16 cellular contexts compared by ENCODE assay signal in the genomic region with DNA sequence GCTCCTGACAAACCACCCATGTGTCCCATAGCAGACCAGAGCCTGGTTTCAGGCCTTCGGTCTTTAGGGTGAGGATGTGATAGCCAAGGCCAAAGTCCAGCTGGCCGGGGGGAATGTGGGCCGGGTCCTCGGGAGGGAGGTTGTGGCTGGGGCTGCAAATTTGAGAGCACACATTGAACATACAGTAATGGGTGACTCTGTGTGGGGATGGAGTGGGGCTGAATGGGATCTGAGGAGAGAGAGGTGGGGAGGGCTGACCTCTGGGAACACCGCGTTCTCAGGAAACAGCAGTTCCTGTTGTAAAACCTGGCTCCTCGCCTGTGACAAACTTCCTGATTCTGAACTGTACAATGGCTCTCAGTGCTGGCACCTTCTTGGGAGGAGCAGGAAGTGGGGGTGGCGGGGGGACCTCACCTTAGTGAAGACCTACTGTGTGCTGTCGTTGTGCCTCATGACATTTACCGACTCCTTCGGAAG. TPM values are rescaled to one million over a fixed set of nuclear protein-coding genes. Genes with fewer than 3 reads are reported as not detected.
DNase-seq lines count a peak whose midpoint lies in the region; ATAC-seq, FAIRE-seq and TF ChIP-seq lines count a peak whose summit lies in the region.
"Had no signal": no experiment of that assay in that cellular context is flagged by ENCODE, and none has a peak within 500 bp of the region (broad histone marks: within the 10 kb centered on the region; RNA-seq: fewer than 3 reads in every experiment).

No MANE protein-coding gene starts in this region.

- WGBS in K562 (ENCODE audit: insufficient coverage, low coverage, missing lambda C conversion rate) = 60% methylated on average over 11 of the region's 11 CpGs
- 73% methylated on average over 11 of the region's 11 CpGs for WGBS in hepatocyte (ENCODE audit: low lambda C conversion rate, missing lambda C conversion rate)
- 54% methylated on average over 11 of the region's 11 CpGs for WGBS in prostate gland

- H2AFZ ChIP-seq in K562 (ENCODE audit: low read depth, low read length) (peak overlapping the region; percentile 57; the same call in 1 of the 2 replicates), hepatocyte (peak overlapping the region; percentile 2)

- no peaks in the 10 kb centered on the region for H3K9me1 ChIP-seq in K562 (ENCODE audit: control insufficient read depth, insufficient read depth, low read length)

- ATAC-seq in K562 = no peak
- ATAC-seq in CD8-positive, alpha-beta T cell = no peak
- ATAC-seq: GM12878 had no signal

- in situ Hi-C loops in K562 (cut with MboI) = no loop called here

- no peak overlapping the region for H3K9ac ChIP-seq in K562 (ENCODE audit: insufficient read depth in 1 of 2, low read depth in 2 of 2, low read length in 2 of 2)

- peaks cover 0 to 7% of the 10 kb centered on the region in 2 experiments; a peak in 1 of 5 replicates for H3K27me3 ChIP-seq in K562 (ENCODE audit: control insufficient read depth in 2 of 2, insufficient read depth in 2 of 2, low read length in 2 of 2)
- H3K27me3 ChIP-seq in hepatocyte = no peaks in the 10 kb centered on the region
- no peaks in the 10 kb centered on the region for H3K27me3 ChIP-seq in prostate gland (replicated peaks; ENCODE audit: insufficient read depth)
- no peaks in the 10 kb centered on the region for H3K27me3 ChIP-seq in CD8-positive, alpha-beta T cell (ENCODE audit: insufficient read depth, low read length)

- TF ChIP-seq RAD21 in K562 (CRISPR knock-in tag; conservative IDR thresholded peaks at IDR 0.05 in 1 of 2, IDR thresholded peaks at IDR 0.05 in 1 of 2) = no peak

- H3K4me1 ChIP-seq in K562 (replicated peaks in 1 of 2; ENCODE audit: control insufficient read depth in 2 of 2, insufficient read depth in 2 of 2, low read length in 2 of 2) = peaks cover 4 to 13% of the 10 kb centered on the region in 2 experiments
- peaks cover 4% of the 10 kb centered on the region for H3K4me1 ChIP-seq in hepatocyte (ENCODE audit: insufficient read depth)
- no peaks in the 10 kb centered on the region for H3K4me1 ChIP-seq in prostate gland (replicated peaks)
- no peaks in the 10 kb centered on the region for H3K4me1 ChIP-seq in CD8-positive, alpha-beta T cell (ENCODE audit: insufficient read depth, low read length)

- no peak for TF ChIP-seq CTCF in C4-2B (conservative IDR thresholded peaks at IDR 0.05)
- no peak for TF ChIP-seq CTCF in K562 (IDR thresholded peaks at IDR 0.05 in 2 of 3, conservative IDR thresholded peaks at IDR 0.05 in 1 of 3; ENCODE audit: insufficient read depth in 2 of 3, low read depth in 1 of 3, low read length in 3 of 3)
- TF ChIP-seq CTCF in hepatocyte (IDR thresholded peaks at IDR 0.05; ENCODE audit: poor library complexity) = no peak
- no peak for TF ChIP-seq CTCF in prostate gland (IDR thresholded peaks at IDR 0.05)
- no peak for TF ChIP-seq CTCF in CD8-positive, alpha-beta T cell (IDR thresholded peaks at IDR 0.05)

- peaks cover 2% of the 10 kb centered on the region for H3K4me1 Mint-ChIP-seq in CD8-positive, alpha-beta T cell (ENCODE audit: low read depth)

- H3K9me2 ChIP-seq in hepatocyte (replicated peaks; ENCODE audit: insufficient read depth) = no peaks in the 10 kb centered on the region

- TF ChIP-seq POLR2A in K562 (conservative IDR thresholded peaks at IDR 0.05) (no peak), prostate gland (IDR thresholded peaks at IDR 0.05) (no peak)

- no TSS peak for BruUV-seq in K562 (replicated peaks; lab: Mats Ljungman, UMichigan)

- H3K9me3 ChIP-seq in K562 (replicated peaks; ENCODE audit: control insufficient read depth, insufficient read depth, low read depth, low read length) (peaks cover 9% of the 10 kb centered on the region; the same call in 1 of the 2 replicates), hepatocyte (ENCODE audit: low read depth) (no peaks in the 10 kb centered on the region), prostate gland (no peaks in the 10 kb centered on the region)
- no peaks in the 10 kb centered on the region for H3K9me3 ChIP-seq in CD8-positive, alpha-beta T cell (ENCODE audit: low read length)

- H3K27ac ChIP-seq in C4-2B = peak overlapping the region; percentile 73
- no peak overlapping the region for H3K27ac ChIP-seq in K562 (ENCODE audit: extremely low read depth, low read depth, low read length)
- no peak overlapping the region for H3K27ac ChIP-seq in hepatocyte
- peak overlapping the region; percentile 42 to 68 for H3K27ac ChIP-seq in prostate gland
- no peak overlapping the region for H3K27ac ChIP-seq in CD8-positive, alpha-beta T cell (ENCODE audit: low read depth, low read length)

- H4K20me1 ChIP-seq in K562 (replicated peaks; ENCODE audit: control insufficient read depth, insufficient read depth, low read length) (no peaks in the 10 kb centered on the region), hepatocyte (ENCODE audit: insufficient read depth, poor library complexity, severe bottlenecking) (no peaks in the 10 kb centered on the region)

- no peak for TF ChIP-seq EP300 in K562 (IDR thresholded peaks at IDR 0.05; ENCODE audit: low read length)

- H3K27ac Mint-ChIP-seq in CD8-positive, alpha-beta T cell = no peak overlapping the region

- peaks cover 2% of the 10 kb centered on the region for H3K36me3 Mint-ChIP-seq in CD8-positive, alpha-beta T cell

- no peaks in the 10 kb centered on the region for H3K36me3 ChIP-seq in K562 (ENCODE audit: control insufficient read depth, insufficient read depth, low read length)
- H3K36me3 ChIP-seq in hepatocyte (replicated peaks; ENCODE audit: insufficient read depth, low read depth) = no peaks in the 10 kb centered on the region
- H3K36me3 ChIP-seq in prostate gland = no peaks in the 10 kb centered on the region
- no peaks in the 10 kb centered on the region for H3K36me3 ChIP-seq in CD8-positive, alpha-beta T cell (ENCODE audit: insufficient read depth, low read length)

- H3K9me3 Mint-ChIP-seq in CD8-positive, alpha-beta T cell = peaks cover 14% of the 10 kb centered on the region

- no peak for DNase-seq in K562 (ENCODE audit: extremely low read depth in 1 of 4, low spot score in 3 of 4)
- no peak for DNase-seq in hepatocyte (ENCODE audit: low spot score)
- peak; percentile 53 for DNase-seq in prostate gland (ENCODE audit: low spot score)
- DNase-seq in NCI-H1105 treated with DMSO at 0.1 percent for 48 hours (lab: John Stamatoyannopoulos, UW) = no peak
- no peak for DNase-seq in CD8-positive, alpha-beta T cell
- DNase-seq in germinal center (ENCODE audit: low spot score) = no peak
- DNase-seq in GM19238 (ENCODE audit: insufficient read length, low spot score) = no peak
- DNase-seq: activated T-cell treated with anti-CD3 and anti-CD28 coated beads for 4 hours; amniotic stem cell; DMS79; effector memory CD4-positive, alpha-beta T cell; NCI-H1436; NCI-H526 treated with DMSO at 0.1 percent for 48 hours; SHP77 had no signal

- H3K4me3 Mint-ChIP-seq in CD8-positive, alpha-beta T cell = no peak overlapping the region

- no peaks in the 10 kb centered on the region for H3K79me2 ChIP-seq in K562 (ENCODE audit: control insufficient read depth, insufficient read depth, low read length)
- H3K79me2 ChIP-seq in hepatocyte = no peaks in the 10 kb centered on the region

- POLR2A ChIA-PET in K562 (lab: Yijun Ruan, JAX) = interaction anchor here (0.6 to 0.7 kb wide), 3 partner anchors 19 to 44 kb away, joined by 3 to 4 read pairs (median 3); no protein-coding TSS in a partner anchor
- POLR2A ChIA-PET in CD8-positive, alpha-beta T cell (lab: Charles Lee) = no interaction called here

- H3K27me3 Mint-ChIP-seq in CD8-positive, alpha-beta T cell (ENCODE audit: low read depth) = peaks cover 6% of the 10 kb centered on the region

- H3K4me3 ChIP-seq in K562 (no peak overlapping the region), hepatocyte (no peak overlapping the region), prostate gland (no peak overlapping the region)
- no peak overlapping the region for H3K4me3 ChIP-seq in CD8-positive, alpha-beta T cell (ENCODE audit: low read depth, low read length)
- H3K4me3 ChIP-seq: GM12878 had no signal

- no peak for FAIRE-seq in K562 (lab: Jason Lieb, UNC)
- FAIRE-seq: GM12878 had no signal

- intact Hi-C loops in K562 (cut with micrococcal nuclease) = no loop called here
- intact Hi-C loops in prostate gland (cut with DNase I) = no loop called here
- intact Hi-C loops in CD8-positive, alpha-beta T cell (cut with DNase I, micrococcal nuclease) = no loop called here

- CTCF ChIA-PET in K562 (lab: Yijun Ruan, JAX; ENCODE audit: low intra/inter-chr PET ratio) = no interaction called here
- CTCF ChIA-PET in CD8-positive, alpha-beta T cell (lab: Charles Lee) = interaction anchor here (0.9 kb wide), 1 partner anchor 21 kb away, joined by 3 read pairs; no protein-coding TSS in a partner anchor

- H3K4me2 ChIP-seq in K562 (ENCODE audit: insufficient read depth, low read length) (no peak overlapping the region; the same call in none of the 2 replicates), hepatocyte (no peak overlapping the region)

TF ChIP-seq in K562, 482 proteins besides CTCF, POLR2A, EP300 and RAD21:
- peak; percentile 95 for TF ChIP-seq ZKSCAN1 (IDR thresholded peaks at IDR 0.05; ENCODE audit: low read depth, low read length)
- TF ChIP-seq NFRKB (IDR thresholded peaks at IDR 0.05; ENCODE audit: low read depth) = no peak

RNA-seq across cellular contexts. Expression of a gene that starts 48.8 kb away (rescaled TPM):
- 97.6 and 157 TPM in 2 replicates for total RNA-seq in K562 (2011; cell fraction: chromatin; rRNA removed; ENCODE audit: low replicate concordance)
- 127 and 128 TPM in 2 replicates for total RNA-seq in K562 (2011; cell fraction: nucleolus; rRNA removed)
- 152 and 201 TPM in 2 replicates for total RNA-seq in K562 (2011; cell fraction: nucleoplasm; rRNA removed)
- total RNA-seq in K562 (2014; rRNA removed) (78.6 and 82.9 TPM in 2 replicates), K562 (2014; rRNA removed; fragmentation: Illumina TruSeq; extraction: Trizol) (99.4 and 117 TPM in 2 replicates), K562 (2015; rRNA removed; fragmentation: Illumina TruSeq; extraction: Trizol) (95.8 and 100 TPM in 2 replicates), K562 (2021) (115 and 125 TPM in 2 replicates), hepatocyte (196 and 203 TPM in 2 replicates), prostate gland (10 to 100 TPM; 77.9 to 88.4 TPM)
- polyA plus RNA-seq in K562 (2011; rRNA removed) (165 and 201 TPM in 2 replicates), K562 (2014; fragmentation: Illumina TruSeq; extraction: Trizol) (110 and 123 TPM in 2 replicates), K562 (2014; fragmentation: Nextera tagmentation; extraction: Ambion mirVana) (100 to 1,000 TPM; 217 to 237 TPM), K562 (2014; rRNA removed) (94.0 and 99.3 TPM in 2 replicates), hepatocyte (144 and 161 TPM in 2 replicates)
- polyA plus RNA-seq in K562 (2011; cell fraction: cytosol; rRNA removed) = 73.3 and 94.0 TPM in 2 replicates
- polyA plus RNA-seq in K562 (2011; cell fraction: nucleus; rRNA removed) = 44.7 and 52.8 TPM in 2 replicates
- polyA plus RNA-seq in K562 (2012) = 122 and 156 TPM in 2 replicates
- polyA minus RNA-seq in K562 (2011; rRNA and poly(A)+ RNA removed) = 227 and 238 TPM in 2 replicates
- polyA minus RNA-seq in K562 (2011; cell fraction: cytosol; rRNA and poly(A)+ RNA removed) = 45.9 and 53.0 TPM in 2 replicates
- polyA minus RNA-seq in K562 (2011; cell fraction: nucleus; rRNA and poly(A)+ RNA removed) = 34.2 and 54.3 TPM in 2 replicates
- total RNA-seq in CD8-positive, alpha-beta T cell = 10 to 100 TPM; 35.5 to 40.3 TPM

Comparison
In these comparisons a context has a peak if more than half of its experiments do, and no peak if none do; other contexts are left out.
1. H3K27ac ChIP-seq: peak in C4-2B (single experiment) and prostate gland (2 of 2); none in K562 (single experiment), hepatocyte (single experiment) and CD8-positive, alpha-beta T cell (single experiment).